Comparison of ENCODE assay signal across 1 cellular context in the genomic region with DNA sequence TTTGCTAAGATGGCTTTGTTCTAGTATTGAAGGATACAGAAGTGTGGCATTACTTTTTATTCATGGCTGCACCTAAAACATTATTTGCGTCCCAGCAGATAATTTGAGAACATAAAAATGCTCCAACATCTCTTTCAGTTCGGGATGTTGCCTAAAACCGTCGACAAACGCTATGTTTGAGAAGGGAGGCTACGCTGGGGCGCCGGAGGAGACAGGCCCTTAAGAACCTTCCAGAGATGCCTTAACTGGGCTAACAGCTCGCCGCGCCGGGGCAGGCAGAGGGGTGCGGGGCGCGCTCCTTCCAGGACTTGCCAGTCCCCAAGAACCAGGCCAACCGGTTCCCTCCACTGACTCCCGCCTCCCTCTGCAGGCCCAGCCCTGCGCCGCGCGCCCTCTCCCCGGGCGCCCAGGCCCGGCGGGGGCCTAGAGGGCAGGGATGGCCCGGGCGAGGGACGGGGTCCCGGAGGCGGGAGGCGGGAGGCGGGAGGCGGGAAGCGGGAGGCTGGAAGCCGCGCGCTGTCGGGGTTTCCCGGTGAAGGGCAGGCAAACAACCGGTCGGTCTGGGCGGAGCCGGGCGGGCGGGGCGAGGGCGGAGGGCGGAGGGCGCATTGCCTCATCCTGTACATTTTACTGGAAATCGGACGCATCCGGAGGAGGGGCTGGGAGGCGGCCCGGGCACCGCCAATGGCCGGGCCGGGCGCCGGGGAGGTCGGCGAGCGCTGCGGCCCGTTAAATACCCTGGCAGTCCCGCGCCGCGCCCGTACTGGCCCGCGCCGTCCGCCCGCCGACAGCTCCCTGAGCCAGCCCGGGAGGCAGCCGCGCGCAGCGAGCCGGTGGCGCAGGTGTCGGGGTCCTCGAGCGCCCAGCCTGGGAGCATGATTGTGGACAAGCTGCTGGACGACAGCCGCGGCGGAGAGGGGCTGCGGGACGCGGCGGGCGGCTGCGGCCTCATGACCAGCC.
A peak's percentile ranks its signal among the peaks of the same experiment; 100 is the strongest.
TF ChIP-seq lines count a peak whose summit lies in the region.

A gene with protein sequence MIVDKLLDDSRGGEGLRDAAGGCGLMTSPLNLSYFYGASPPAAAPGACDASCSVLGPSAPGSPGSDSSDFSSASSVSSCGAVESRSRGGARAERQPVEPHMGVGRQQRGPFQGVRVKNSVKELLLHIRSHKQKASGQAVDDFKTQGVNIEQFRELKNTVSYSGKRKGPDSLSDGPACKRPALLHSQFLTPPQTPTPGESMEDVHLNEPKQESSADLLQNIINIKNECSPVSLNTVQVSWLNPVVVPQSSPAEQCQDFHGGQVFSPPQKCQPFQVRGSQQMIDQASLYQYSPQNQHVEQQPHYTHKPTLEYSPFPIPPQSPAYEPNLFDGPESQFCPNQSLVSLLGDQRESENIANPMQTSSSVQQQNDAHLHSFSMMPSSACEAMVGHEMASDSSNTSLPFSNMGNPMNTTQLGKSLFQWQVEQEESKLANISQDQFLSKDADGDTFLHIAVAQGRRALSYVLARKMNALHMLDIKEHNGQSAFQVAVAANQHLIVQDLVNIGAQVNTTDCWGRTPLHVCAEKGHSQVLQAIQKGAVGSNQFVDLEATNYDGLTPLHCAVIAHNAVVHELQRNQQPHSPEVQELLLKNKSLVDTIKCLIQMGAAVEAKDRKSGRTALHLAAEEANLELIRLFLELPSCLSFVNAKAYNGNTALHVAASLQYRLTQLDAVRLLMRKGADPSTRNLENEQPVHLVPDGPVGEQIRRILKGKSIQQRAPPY (plus strand): TSS at position 761 of the 960 bp plus-strand sequence. CDS start 115 bp downstream, at position 876.

TF ChIP-seq in HepG2, 621 proteins besides CTCF, POLR2A, EP300 and RAD21 (continued from another document and continues in another):
- TF ChIP-seq, protein P1, sequence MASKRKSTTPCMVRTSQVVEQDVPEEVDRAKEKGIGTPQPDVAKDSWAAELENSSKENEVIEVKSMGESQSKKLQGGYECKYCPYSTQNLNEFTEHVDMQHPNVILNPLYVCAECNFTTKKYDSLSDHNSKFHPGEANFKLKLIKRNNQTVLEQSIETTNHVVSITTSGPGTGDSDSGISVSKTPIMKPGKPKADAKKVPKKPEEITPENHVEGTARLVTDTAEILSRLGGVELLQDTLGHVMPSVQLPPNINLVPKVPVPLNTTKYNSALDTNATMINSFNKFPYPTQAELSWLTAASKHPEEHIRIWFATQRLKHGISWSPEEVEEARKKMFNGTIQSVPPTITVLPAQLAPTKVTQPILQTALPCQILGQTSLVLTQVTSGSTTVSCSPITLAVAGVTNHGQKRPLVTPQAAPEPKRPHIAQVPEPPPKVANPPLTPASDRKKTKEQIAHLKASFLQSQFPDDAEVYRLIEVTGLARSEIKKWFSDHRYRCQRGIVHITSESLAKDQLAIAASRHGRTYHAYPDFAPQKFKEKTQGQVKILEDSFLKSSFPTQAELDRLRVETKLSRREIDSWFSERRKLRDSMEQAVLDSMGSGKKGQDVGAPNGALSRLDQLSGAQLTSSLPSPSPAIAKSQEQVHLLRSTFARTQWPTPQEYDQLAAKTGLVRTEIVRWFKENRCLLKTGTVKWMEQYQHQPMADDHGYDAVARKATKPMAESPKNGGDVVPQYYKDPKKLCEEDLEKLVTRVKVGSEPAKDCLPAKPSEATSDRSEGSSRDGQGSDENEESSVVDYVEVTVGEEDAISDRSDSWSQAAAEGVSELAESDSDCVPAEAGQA (IDR thresholded peaks at IDR 0.05; ENCODE audit: low read depth) = no peak
- TF ChIP-seq, protein P1 (CRISPR knock-in tag; IDR thresholded peaks at IDR 0.05; ENCODE audit: borderline replicate concordance) = 0 out of 2 replicates have a peak, but pooled peaks have one; percentile 22
- TF ChIP-seq ZFP1 (CRISPR knock-in tag; IDR thresholded peaks at IDR 0.05) (no peak), GATA4 (IDR thresholded peaks at IDR 0.05; ENCODE audit: borderline replicate concordance, low read depth) (peak; percentile 90), CREM (IDR thresholded peaks at IDR 0.05) (0 out of 2 replicates have a peak, but pooled peaks have one; percentile 32), CREM (CRISPR knock-in tag; IDR thresholded peaks at IDR 0.05) (no peak), KLF13 (CRISPR knock-in tag; IDR thresholded peaks at IDR 0.05) (no peak), TMF1 (CRISPR knock-in tag; IDR thresholded peaks at IDR 0.05; ENCODE audit: low read depth) (peak; percentile 94), KLF12 (CRISPR knock-in tag; IDR thresholded peaks at IDR 0.05; ENCODE audit: borderline replicate concordance) (peak; percentile 46), ZFYVE20 (CRISPR knock-in tag; IDR thresholded peaks at IDR 0.05; ENCODE audit: borderline replicate concordance, low read depth) (no peak), RAD51 (IDR thresholded peaks at IDR 0.05; ENCODE audit: borderline replicate concordance) (no peak), ZNF569 (CRISPR knock-in tag; IDR thresholded peaks at IDR 0.05; ENCODE audit: borderline replicate concordance) (0 out of 2 replicates have a peak, but pooled peaks have one; percentile 33), MEIS2 (CRISPR knock-in tag; IDR thresholded peaks at IDR 0.05) (peak; percentile 89; the same call in 1 of the 2 replicates), IRX3 (CRISPR knock-in tag; IDR thresholded peaks at IDR 0.05; ENCODE audit: borderline replicate concordance, low read depth) (0 out of 2 replicates have a peak, but pooled peaks have one; percentile 22), ZMYM4 (CRISPR knock-in tag; IDR thresholded peaks at IDR 0.05) (peak; percentile 94), ZNF136 (CRISPR knock-in tag; IDR thresholded peaks at IDR 0.05; ENCODE audit: low read depth) (no peak), ZNF335 (CRISPR knock-in tag; IDR thresholded peaks at IDR 0.05) (no peak), SALL1 (CRISPR knock-in tag; IDR thresholded peaks at IDR 0.05) (peak; percentile 65), SOX6 (IDR thresholded peaks at IDR 0.05) (no peak), SOX6 (CRISPR knock-in tag; IDR thresholded peaks at IDR 0.05) (peak; percentile 44; the same call in 1 of the 2 replicates), NFE2 (CRISPR knock-in tag; IDR thresholded peaks at IDR 0.05) (no peak), NCOA1 (CRISPR knock-in tag; IDR thresholded peaks at IDR 0.05) (peak; percentile 83; the same call in 1 of the 2 replicates), ZNF501 (CRISPR knock-in tag; IDR thresholded peaks at IDR 0.05) (peak; percentile 14; the same call in 1 of the 2 replicates), CENPT (CRISPR knock-in tag; IDR thresholded peaks at IDR 0.05; ENCODE audit: low read depth) (peak; percentile 7; the same call in 1 of the 2 replicates), NONO (IDR thresholded peaks at IDR 0.05) (no peak), NONO (CRISPR knock-in tag; conservative IDR thresholded peaks at IDR 0.05) (0 out of 2 replicates have a peak, but pooled peaks have one; percentile 7), ZNF232 (CRISPR knock-in tag; IDR thresholded peaks at IDR 0.05; ENCODE audit: borderline replicate concordance) (peak; percentile 48; the same call in 1 of the 2 replicates), MEIS1 (CRISPR knock-in tag; IDR thresholded peaks at IDR 0.05; ENCODE audit: borderline replicate concordance) (no peak), ZSCAN21 (CRISPR knock-in tag; IDR thresholded peaks at IDR 0.05; ENCODE audit: borderline replicate concordance) (peak; percentile 92; the same call in 1 of the 2 replicates), RXRA (CRISPR knock-in tag; IDR thresholded peaks at IDR 0.05) (peak; percentile 55; the same call in 1 of the 2 replicates), NAIF1 (CRISPR knock-in tag; IDR thresholded peaks at IDR 0.05; ENCODE audit: borderline replicate concordance) (no peak), STAT5B (CRISPR knock-in tag; IDR thresholded peaks at IDR 0.05) (no peak), ZNF558 (CRISPR knock-in tag; IDR thresholded peaks at IDR 0.05; ENCODE audit: borderline replicate concordance) (peak; percentile 6; the same call in 1 of the 2 replicates), SALL2 (CRISPR knock-in tag; IDR thresholded peaks at IDR 0.05) (0 out of 2 replicates have a peak, but pooled peaks have one; percentile 78)
- TF ChIP-seq, protein P2, sequence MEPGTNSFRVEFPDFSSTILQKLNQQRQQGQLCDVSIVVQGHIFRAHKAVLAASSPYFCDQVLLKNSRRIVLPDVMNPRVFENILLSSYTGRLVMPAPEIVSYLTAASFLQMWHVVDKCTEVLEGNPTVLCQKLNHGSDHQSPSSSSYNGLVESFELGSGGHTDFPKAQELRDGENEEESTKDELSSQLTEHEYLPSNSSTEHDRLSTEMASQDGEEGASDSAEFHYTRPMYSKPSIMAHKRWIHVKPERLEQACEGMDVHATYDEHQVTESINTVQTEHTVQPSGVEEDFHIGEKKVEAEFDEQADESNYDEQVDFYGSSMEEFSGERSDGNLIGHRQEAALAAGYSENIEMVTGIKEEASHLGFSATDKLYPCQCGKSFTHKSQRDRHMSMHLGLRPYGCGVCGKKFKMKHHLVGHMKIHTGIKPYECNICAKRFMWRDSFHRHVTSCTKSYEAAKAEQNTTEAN (CRISPR knock-in tag; conservative IDR thresholded peaks at IDR 0.05) = 0 out of 2 replicates have a peak, but pooled peaks have one; percentile 39
- TF ChIP-seq, protein P3, sequence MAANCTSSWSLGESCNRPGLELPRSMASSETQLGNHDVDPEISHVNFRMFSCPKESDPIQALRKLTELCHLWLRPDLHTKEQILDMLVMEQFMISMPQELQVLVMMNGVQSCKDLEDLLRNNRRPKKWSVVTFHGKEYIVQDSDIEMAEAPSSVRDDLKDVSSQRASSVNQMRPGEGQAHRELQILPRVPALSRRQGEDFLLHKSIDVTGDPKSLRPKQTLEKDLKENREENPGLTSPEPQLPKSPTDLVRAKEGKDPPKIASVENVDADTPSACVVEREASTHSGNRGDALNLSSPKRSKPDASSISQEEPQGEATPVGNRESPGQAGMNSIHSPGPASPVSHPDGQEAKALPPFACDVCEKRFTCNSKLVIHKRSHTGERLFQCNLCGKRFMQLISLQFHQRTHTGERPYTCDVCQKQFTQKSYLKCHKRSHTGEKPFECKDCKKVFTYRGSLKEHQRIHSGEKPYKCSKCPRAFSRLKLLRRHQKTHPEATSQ (CRISPR knock-in tag; IDR thresholded peaks at IDR 0.05; ENCODE audit: borderline replicate concordance) = peak; percentile 83; the same call in 1 of the 2 replicates
- TF ChIP-seq, protein P4, sequence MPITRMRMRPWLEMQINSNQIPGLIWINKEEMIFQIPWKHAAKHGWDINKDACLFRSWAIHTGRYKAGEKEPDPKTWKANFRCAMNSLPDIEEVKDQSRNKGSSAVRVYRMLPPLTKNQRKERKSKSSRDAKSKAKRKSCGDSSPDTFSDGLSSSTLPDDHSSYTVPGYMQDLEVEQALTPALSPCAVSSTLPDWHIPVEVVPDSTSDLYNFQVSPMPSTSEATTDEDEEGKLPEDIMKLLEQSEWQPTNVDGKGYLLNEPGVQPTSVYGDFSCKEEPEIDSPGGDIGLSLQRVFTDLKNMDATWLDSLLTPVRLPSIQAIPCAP (CRISPR knock-in tag; IDR thresholded peaks at IDR 0.05; ENCODE audit: low read depth) = no peak
- TF ChIP-seq, protein P5, sequence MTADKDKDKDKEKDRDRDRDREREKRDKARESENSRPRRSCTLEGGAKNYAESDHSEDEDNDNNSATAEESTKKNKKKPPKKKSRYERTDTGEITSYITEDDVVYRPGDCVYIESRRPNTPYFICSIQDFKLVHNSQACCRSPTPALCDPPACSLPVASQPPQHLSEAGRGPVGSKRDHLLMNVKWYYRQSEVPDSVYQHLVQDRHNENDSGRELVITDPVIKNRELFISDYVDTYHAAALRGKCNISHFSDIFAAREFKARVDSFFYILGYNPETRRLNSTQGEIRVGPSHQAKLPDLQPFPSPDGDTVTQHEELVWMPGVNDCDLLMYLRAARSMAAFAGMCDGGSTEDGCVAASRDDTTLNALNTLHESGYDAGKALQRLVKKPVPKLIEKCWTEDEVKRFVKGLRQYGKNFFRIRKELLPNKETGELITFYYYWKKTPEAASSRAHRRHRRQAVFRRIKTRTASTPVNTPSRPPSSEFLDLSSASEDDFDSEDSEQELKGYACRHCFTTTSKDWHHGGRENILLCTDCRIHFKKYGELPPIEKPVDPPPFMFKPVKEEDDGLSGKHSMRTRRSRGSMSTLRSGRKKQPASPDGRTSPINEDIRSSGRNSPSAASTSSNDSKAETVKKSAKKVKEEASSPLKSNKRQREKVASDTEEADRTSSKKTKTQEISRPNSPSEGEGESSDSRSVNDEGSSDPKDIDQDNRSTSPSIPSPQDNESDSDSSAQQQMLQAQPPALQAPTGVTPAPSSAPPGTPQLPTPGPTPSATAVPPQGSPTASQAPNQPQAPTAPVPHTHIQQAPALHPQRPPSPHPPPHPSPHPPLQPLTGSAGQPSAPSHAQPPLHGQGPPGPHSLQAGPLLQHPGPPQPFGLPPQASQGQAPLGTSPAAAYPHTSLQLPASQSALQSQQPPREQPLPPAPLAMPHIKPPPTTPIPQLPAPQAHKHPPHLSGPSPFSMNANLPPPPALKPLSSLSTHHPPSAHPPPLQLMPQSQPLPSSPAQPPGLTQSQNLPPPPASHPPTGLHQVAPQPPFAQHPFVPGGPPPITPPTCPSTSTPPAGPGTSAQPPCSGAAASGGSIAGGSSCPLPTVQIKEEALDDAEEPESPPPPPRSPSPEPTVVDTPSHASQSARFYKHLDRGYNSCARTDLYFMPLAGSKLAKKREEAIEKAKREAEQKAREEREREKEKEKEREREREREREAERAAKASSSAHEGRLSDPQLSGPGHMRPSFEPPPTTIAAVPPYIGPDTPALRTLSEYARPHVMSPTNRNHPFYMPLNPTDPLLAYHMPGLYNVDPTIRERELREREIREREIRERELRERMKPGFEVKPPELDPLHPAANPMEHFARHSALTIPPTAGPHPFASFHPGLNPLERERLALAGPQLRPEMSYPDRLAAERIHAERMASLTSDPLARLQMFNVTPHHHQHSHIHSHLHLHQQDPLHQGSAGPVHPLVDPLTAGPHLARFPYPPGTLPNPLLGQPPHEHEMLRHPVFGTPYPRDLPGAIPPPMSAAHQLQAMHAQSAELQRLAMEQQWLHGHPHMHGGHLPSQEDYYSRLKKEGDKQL (CRISPR knock-in tag; IDR thresholded peaks at IDR 0.05; ENCODE audit: low read depth) = 0 out of 2 replicates have a peak, but pooled peaks have one; percentile 14
